1 cellular context compared by ENCODE assay signal in the genomic region with DNA sequence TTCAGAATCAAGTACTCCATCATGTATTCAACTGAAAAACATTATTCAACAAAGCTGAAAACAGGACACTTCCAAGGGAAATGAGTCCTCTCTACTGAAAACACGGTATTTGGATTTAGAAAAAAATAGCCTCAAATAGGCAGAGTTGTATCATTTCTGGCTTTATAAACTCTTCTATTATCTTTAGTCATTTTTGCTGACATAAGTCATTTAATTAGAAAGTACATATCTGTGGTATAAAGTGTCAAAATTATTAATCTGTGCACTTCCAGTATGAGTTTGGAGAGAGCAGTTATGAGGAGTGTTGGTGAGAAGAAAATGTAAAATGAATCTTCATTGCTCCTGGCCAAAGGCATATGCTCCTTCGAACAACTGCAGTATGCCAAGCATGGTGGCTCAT.
A peak's percentile ranks its signal among the peaks of the same experiment; 100 is the strongest.
TF ChIP-seq lines count a peak whose summit lies in the region.

No MANE protein-coding gene starts in this region.

TF ChIP-seq in H1, 55 proteins besides CTCF, POLR2A, EP300 and RAD21:
- 0 out of 2 replicates have a peak, but pooled peaks have one; percentile 8 for TF ChIP-seq MAFK (IDR thresholded peaks at IDR 0.05; ENCODE audit: low read depth, low read length)
- no peak for TF ChIP-seq TBP (IDR thresholded peaks at IDR 0.05; ENCODE audit: low read depth, low read length)
TF ChIP-seq in H1: peak in this region for 1.
